8 cellular contexts compared by ENCODE assay signal in genomic region chr12:25384954-25385216, GRCh38.
DNase-seq lines count a peak whose midpoint lies in the region; ATAC-seq and TF ChIP-seq lines count a peak whose summit lies in the region.

No MANE protein-coding gene starts in this region.

- no peaks in the 10 kb centered on the region for H3K36me3 Mint-ChIP-seq in MCF 10A (ENCODE audit: insufficient read depth, unreplicated experiment)

- peak overlapping the region; percentile 86 for H3K4me2 ChIP-seq in mesendoderm (ENCODE audit: low read length)

- peak overlapping the region; percentile 99 for H3K9ac ChIP-seq in mesendoderm (ENCODE audit: low read length)

- no peak overlapping the region for H4K8ac ChIP-seq in mesendoderm (ENCODE audit: low read depth, low read length)

- no peaks in the 10 kb centered on the region for H3K79me2 ChIP-seq in mesendoderm (ENCODE audit: control insufficient read depth, insufficient read depth, low read length)

- no peak for TF ChIP-seq POLR2A in heart left ventricle (IDR thresholded peaks at IDR 0.05)

- H3K36me3 ChIP-seq in heart left ventricle (no peaks in the 10 kb centered on the region), mesendoderm (ENCODE audit: control insufficient read depth, insufficient read depth, low read length) (no peaks in the 10 kb centered on the region), urinary bladder (ENCODE audit: insufficient read depth) (no peaks in the 10 kb centered on the region)

- CTCF ChIA-PET in MCF 10A (lab: Yijun Ruan, JAX), result interaction anchor here (0.7 to 1.0 kb wide), 5 partner anchors 8 to 234 kb away, joined by 3 to 4 read pairs (median 3); no protein-coding TSS in a partner anchor

- POLR2A ChIA-PET in MCF 10A (lab: Yijun Ruan, JAX), result interaction anchor here (0.7 to 1.4 kb wide), 2 partner anchors 136 to 143 kb away, joined by 3 read pairs; no protein-coding TSS in a partner anchor

- H3K27ac ChIP-seq in heart left ventricle (peak overlapping the region; percentile 97 to 100 (median 100)), mesendoderm (ENCODE audit: low read depth, low read length) (peak overlapping the region; percentile 96), urinary bladder (ENCODE audit: low read depth) (no peak overlapping the region)

- H2BK120ac ChIP-seq in mesendoderm (ENCODE audit: low read depth, low read length), result no peak overlapping the region

- peak overlapping the region; percentile 98 for H3K56ac ChIP-seq in mesendoderm (ENCODE audit: low read length)

- no peaks in the 10 kb centered on the region for H3K79me1 ChIP-seq in mesendoderm (ENCODE audit: low read length)

- H2AK5ac ChIP-seq in mesendoderm (ENCODE audit: low read length), result peak overlapping the region; percentile 27

- no peak for TF ChIP-seq CTCF in heart left ventricle (IDR thresholded peaks at IDR 0.05)
- TF ChIP-seq CTCF in MCF 10A (IDR thresholded peaks at IDR 0.05; ENCODE audit: unreplicated experiment), result no peak

- H3K4me1 Mint-ChIP-seq in MCF 10A (ENCODE audit: insufficient read depth, unreplicated experiment), result peaks cover 9% of the 10 kb centered on the region

- 4 to 9% (median 6%) methylated on average over 9 of the region's 9 CpGs for WGBS in heart left ventricle, 4 donors
- WGBS in mesendoderm (ENCODE audit: extremely low coverage, insufficient coverage, low lambda C conversion rate), result no CpG with 5 or more reads among the region's 9 CpGs
- WGBS in urinary bladder, result 12% methylated on average over 9 of the region's 9 CpGs

- BruUV-seq in MCF 10A (replicated peaks; lab: Mats Ljungman, UMichigan), result no TSS peak

- H4K5ac ChIP-seq in mesendoderm (ENCODE audit: low read length), result no peak overlapping the region

- H3K9me3 ChIP-seq in heart left ventricle, result no peaks in the 10 kb centered on the region

- H2BK15ac ChIP-seq in mesendoderm (replicated peaks; ENCODE audit: low read depth), result no peak overlapping the region

- H3K27ac Mint-ChIP-seq in MCF 10A (ENCODE audit: low read depth, unreplicated experiment), result no peak overlapping the region

- H3K4ac ChIP-seq in mesendoderm (ENCODE audit: low read depth, low read length), result no peak overlapping the region

- peak overlapping the region; percentile 96 for H3K4me3 Mint-ChIP-seq in MCF 10A (ENCODE audit: unreplicated experiment)

- intact Hi-C loops in heart left ventricle (cut with DNase I), result loop anchor here in 1 of 10 donors (5.0 kb wide), 1 partner anchor 133 kb away; the partner anchor contains the start of gene KRAS
- intact Hi-C loops in cardiac septum (cut with DNase I), result no loop called here
- intact Hi-C loops in MCF 10A (cut with micrococcal nuclease), result no loop called here

- peak overlapping the region; percentile 74 for H2BK5ac ChIP-seq in mesendoderm (ENCODE audit: low read length)

- H3K27me3 ChIP-seq in heart left ventricle (no peaks in the 10 kb centered on the region), mesendoderm (ENCODE audit: insufficient read depth, low read length, poor library complexity) (no peaks in the 10 kb centered on the region)

- no peak overlapping the region for H3K23ac ChIP-seq in mesendoderm (ENCODE audit: low read length)

- peaks cover 0 to 16% (median 6%) of the 10 kb centered on the region in 12 donors for H3K4me1 ChIP-seq in heart left ventricle
- peaks cover 4% of the 10 kb centered on the region for H3K4me1 ChIP-seq in mesendoderm (ENCODE audit: control insufficient read depth, low read depth, low read length)
- H3K4me1 ChIP-seq in urinary bladder (ENCODE audit: insufficient read depth), result no peaks in the 10 kb centered on the region

- in situ Hi-C loops in G401 (cut with HindIII; ENCODE audit: low sequenced_read_pairs), result no loop called here

- no peaks in the 10 kb centered on the region for H3K9me3 Mint-ChIP-seq in MCF 10A (ENCODE audit: unreplicated experiment)

- DNase-seq in heart left ventricle (no peak), cardiac septum (ENCODE audit: low spot score) (no peak), MCF 10A (ENCODE audit: unreplicated experiment) (no peak), mesendoderm (no peak), G401 (ENCODE audit: low spot score) (no peak)
- no peak for DNase-seq in stimulated activated CD4-positive, alpha-beta T cell treated with anti-CD3 and anti-CD28 coated beads, Interleukin-4, amount 100 ng/mL, for 24 hours

- H3K4me3 ChIP-seq in heart left ventricle (peak overlapping the region; percentile 33 to 88 (median 74)), mesendoderm (ENCODE audit: low read length) (peak overlapping the region; percentile 67), urinary bladder (ENCODE audit: low read depth, low read length) (peak overlapping the region; percentile 62)

- H3K18ac ChIP-seq in mesendoderm (ENCODE audit: low read length), result peak overlapping the region; percentile 97

- no peaks in the 10 kb centered on the region for H3K27me3 Mint-ChIP-seq in MCF 10A (ENCODE audit: insufficient read depth, unreplicated experiment)

- ATAC-seq in heart left ventricle (no peak), GM21825 (IDR thresholded peaks at IDR 0.05; ENCODE audit: unreplicated experiment) (no peak)
